In the genomic region with DNA sequence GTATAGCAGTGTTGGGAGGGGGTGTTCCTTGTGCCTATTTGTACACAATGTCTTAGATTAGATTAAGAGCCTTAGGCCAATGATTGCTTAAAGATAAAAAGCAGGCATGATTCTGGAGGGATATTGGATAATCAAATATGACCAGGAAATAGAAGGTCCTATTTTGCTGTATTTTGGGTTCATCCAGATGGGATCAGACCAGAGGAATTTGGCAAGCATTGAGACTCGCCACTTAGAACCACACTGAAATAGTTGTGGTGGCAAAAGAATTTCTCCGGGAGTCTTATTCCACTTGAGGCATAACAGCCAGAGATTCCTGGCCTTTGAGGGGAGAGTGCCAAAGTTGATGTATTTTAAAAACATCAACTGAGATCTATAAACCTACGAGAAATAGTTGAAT, we compare ENCODE assay signal across 9 cellular contexts.
DNase-seq lines count a peak whose midpoint lies in the region; ATAC-seq, FAIRE-seq and TF ChIP-seq lines count a peak whose summit lies in the region.
"Had no signal": no experiment of that assay in that cellular context is flagged by ENCODE, and none has a peak within 500 bp of the region (broad histone marks: within the 10 kb centered on the region; RNA-seq: fewer than 3 reads in every experiment).

No MANE protein-coding gene starts in this region.

- no peak for TF ChIP-seq POLR2A in A549 (IDR thresholded peaks at IDR 0.05; ENCODE audit: low read length)
- TF ChIP-seq POLR2A in GM12891 (IDR thresholded peaks at IDR 0.05; ENCODE audit: low read depth, low read length), result no peak

- POLR2A ChIA-PET in A549 (lab: Yijun Ruan, JAX), result interaction anchor here (1.0 to 1.4 kb wide), 5 partner anchors 45 to 646 kb away, joined by 3 to 6 read pairs (median 4); a partner anchor contains a TSS

- TF ChIP-seq CTCF in A549 (IDR thresholded peaks at IDR 0.05) (no peak), mammary epithelial cell (conservative IDR thresholded peaks at IDR 0.05 in 1 of 2, IDR thresholded peaks at IDR 0.05 in 1 of 2; ENCODE audit: extremely low read depth in 1 of 2, insufficient read depth in 1 of 2, low read depth in 1 of 2, low read length in 2 of 2) (no peak), mesothelial cell of epicardium (IDR thresholded peaks at IDR 0.05; ENCODE audit: unreplicated experiment) (no peak), BE2C (IDR thresholded peaks at IDR 0.05; ENCODE audit: low read depth, low read length) (no peak)

- H3K4me1 Mint-ChIP-seq in mesothelial cell of epicardium, result peaks cover 44% of the 10 kb centered on the region

- intact Hi-C loops in mammary epithelial cell (cut with micrococcal nuclease), result loop anchor here (10.0 kb wide), 1 partner anchor 798 kb away; no protein-coding TSS in a partner anchor

- H3K27ac ChIP-seq in A549 (peak overlapping the region; percentile 88 to 98), mammary epithelial cell (ENCODE audit: insufficient read depth, low read depth, low read length) (peak overlapping the region; percentile 76)

- CTCF ChIA-PET in A549 (lab: Yijun Ruan, JAX) (no interaction called here), mammary epithelial cell (lab: Charles Lee; ENCODE audit: low non-redundant PET) (no interaction called here)

- H3K9ac ChIP-seq in mammary epithelial cell (ENCODE audit: insufficient read depth, low read length), result no peak overlapping the region

- H3K36me3 Mint-ChIP-seq in mesothelial cell of epicardium, result peaks cover 30% of the 10 kb centered on the region

- H3K4me1 ChIP-seq in A549 (peaks cover 61% of the 10 kb centered on the region), mammary epithelial cell (ENCODE audit: insufficient read depth, low read length) (peaks cover 60% of the 10 kb centered on the region), BE2C (no peaks in the 10 kb centered on the region)

- H3K4me2 ChIP-seq in A549, result peak overlapping the region; percentile 25
- peak overlapping the region; percentile 46 for H3K4me2 ChIP-seq in mammary epithelial cell (ENCODE audit: insufficient read depth, low read depth, low read length)

- no peaks in the 10 kb centered on the region for H3K27me3 ChIP-seq in mammary epithelial cell (ENCODE audit: insufficient read depth, low read length)
- no peaks in the 10 kb centered on the region for H3K27me3 ChIP-seq in BE2C

- no peaks in the 10 kb centered on the region for H4K20me1 ChIP-seq in mammary epithelial cell (ENCODE audit: insufficient read depth, low read length)

- H2AFZ ChIP-seq in mammary epithelial cell (ENCODE audit: low read depth, low read length), result peak overlapping the region; percentile 17

- H3K9me3 ChIP-seq in A549 (peaks cover 34% of the 10 kb centered on the region), mammary epithelial cell (replicated peaks; ENCODE audit: insufficient read depth, low read length) (no peaks in the 10 kb centered on the region), BE2C (no peaks in the 10 kb centered on the region)

- H3K4me3 ChIP-seq in A549 (no peak overlapping the region), mammary epithelial cell (replicated peaks in 1 of 3; ENCODE audit: insufficient read depth in 1 of 3, low read depth in 2 of 3, low read length in 3 of 3) (no peak overlapping the region), BE2C (ENCODE audit: low read depth, low read length) (no peak overlapping the region)

- TF ChIP-seq EP300 in A549 (IDR thresholded peaks at IDR 0.05), result peak in 1 of 2 experiments; percentile 82; a peak in 2 of 5 replicates

- TF ChIP-seq RAD21 in A549 (conservative IDR thresholded peaks at IDR 0.05 in 1 of 2, IDR thresholded peaks at IDR 0.05 in 1 of 2), result peak in 1 of 2 experiments; percentile 9; a peak in 1 of 5 replicates

- no peak for FAIRE-seq in A549 (lab: Jason Lieb, UNC)
- no peak for FAIRE-seq in GM12891 (lab: Jason Lieb, UNC)

- H3K9me3 Mint-ChIP-seq in mesothelial cell of epicardium, result peaks cover 35% of the 10 kb centered on the region

- H3K27me3 Mint-ChIP-seq in mesothelial cell of epicardium (ENCODE audit: low read depth), result no peaks in the 10 kb centered on the region

- TSS peak; percentile 96 for BruUV-seq in mammary epithelial cell (replicated peaks; lab: Mats Ljungman, UMichigan)

- 25% methylated on average over 3 of the region's 3 CpGs for WGBS in A549 (ENCODE audit: missing lambda C conversion rate)
- WGBS in mammary epithelial cell (ENCODE audit: low coverage, missing lambda C conversion rate), result 0% methylated on average over 3 of the region's 3 CpGs

- in situ Hi-C loops in mammary epithelial cell (cut with MboI; ENCODE audit: low sequenced_read_pairs in 2 of 2), result no loop called here

- H3K79me2 ChIP-seq in mammary epithelial cell (ENCODE audit: insufficient read depth, low read length), result no peaks in the 10 kb centered on the region

- H3K36me3 ChIP-seq in mammary epithelial cell (ENCODE audit: insufficient read depth, low read length), result no peaks in the 10 kb centered on the region
- no peaks in the 10 kb centered on the region for H3K36me3 ChIP-seq in BE2C

- peak; percentile 52 to 84; a peak in 4 of 6 replicates for ATAC-seq in A549

- peak; percentile 25 to 80 for DNase-seq in A549 (ENCODE audit: low read depth in 1 of 2, low spot score in 1 of 2)
- peak; percentile 93 for DNase-seq in HT1080 (ENCODE audit: low read depth)
- peak; percentile 85 for DNase-seq in mammary epithelial cell
- DNase-seq in mesothelial cell of epicardium (ENCODE audit: low spot score in 2 of 2, unreplicated experiment in 2 of 2), result no peak
- DNase-seq in GM12891 (ENCODE audit: insufficient read length, low spot score), result no peak
- no peak for DNase-seq in NCI-H2029 treated with DMSO at 0.1 percent for 48 hours (lab: John Stamatoyannopoulos, UW)
- DNase-seq in stimulated activated CD4-positive, alpha-beta T cell treated with anti-CD3 and anti-CD28 coated beads, Interleukin-1b, Interleukin-23, amount 100 ng/mL, for 48 hours, result no peak
- no peak for DNase-seq in BE2C
- DNase-seq: C1 segment of cervical spinal cord had no signal

- dilution Hi-C loops in mammary epithelial cell (cut with HindIII; ENCODE audit: low sequenced_read_pairs), result no loop called here

- no peak overlapping the region for H3K4me3 Mint-ChIP-seq in mesothelial cell of epicardium

- H3K27ac Mint-ChIP-seq in mesothelial cell of epicardium, result peak overlapping the region; percentile 83

TF ChIP-seq in A549, 52 proteins besides CTCF, POLR2A, EP300 and RAD21 (continues in another document):
- TF ChIP-seq FOSB (CRISPR knock-in tag; IDR thresholded peaks at IDR 0.05) (no peak), FOSL2 (IDR thresholded peaks at IDR 0.05) (no peak), FOSL2 (CRISPR knock-in tag; IDR thresholded peaks at IDR 0.05) (peak; percentile 22; the same call in 1 of the 2 replicates), ESRRA (IDR thresholded peaks at IDR 0.05; ENCODE audit: borderline replicate concordance, low read length) (no peak), JUN (IDR thresholded peaks at IDR 0.05) (peak in 1 of 2 experiments; percentile 70; a peak in 3 of 5 replicates), GATA3 (IDR thresholded peaks at IDR 0.05; ENCODE audit: borderline replicate concordance) (peak; percentile 78), HEYL (CRISPR knock-in tag; IDR thresholded peaks at IDR 0.05) (no peak), CEBPB (IDR thresholded peaks at IDR 0.05) (peak in 1 of 2 experiments; percentile 64; a peak in 2 of 4 replicates), RARB (CRISPR knock-in tag; IDR thresholded peaks at IDR 0.05) (no peak), CBX8 (IDR thresholded peaks at IDR 0.05) (no peak), TP53 (CRISPR knock-in tag; IDR thresholded peaks at IDR 0.05) (no peak), FOXS1 (CRISPR knock-in tag; IDR thresholded peaks at IDR 0.05) (no peak), CBX2 (IDR thresholded peaks at IDR 0.05; ENCODE audit: borderline replicate concordance, low read depth) (no peak), ZFP36 (IDR thresholded peaks at IDR 0.05; ENCODE audit: borderline replicate concordance, partially characterized antibody) (no peak)
- TF ChIP-seq, protein P1, sequence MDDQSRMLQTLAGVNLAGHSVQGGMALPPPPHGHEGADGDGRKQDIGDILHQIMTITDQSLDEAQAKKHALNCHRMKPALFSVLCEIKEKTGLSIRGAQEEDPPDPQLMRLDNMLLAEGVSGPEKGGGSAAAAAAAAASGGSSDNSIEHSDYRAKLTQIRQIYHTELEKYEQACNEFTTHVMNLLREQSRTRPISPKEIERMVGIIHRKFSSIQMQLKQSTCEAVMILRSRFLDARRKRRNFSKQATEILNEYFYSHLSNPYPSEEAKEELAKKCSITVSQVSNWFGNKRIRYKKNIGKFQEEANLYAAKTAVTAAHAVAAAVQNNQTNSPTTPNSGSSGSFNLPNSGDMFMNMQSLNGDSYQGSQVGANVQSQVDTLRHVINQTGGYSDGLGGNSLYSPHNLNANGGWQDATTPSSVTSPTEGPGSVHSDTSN (IDR thresholded peaks at IDR 0.05), result no peak

TF ChIP-seq in GM12891, 5 proteins besides CTCF, POLR2A, EP300 and RAD21:
- TF ChIP-seq PAX5 (IDR thresholded peaks at IDR 0.05; ENCODE audit: insufficient read depth, low read length, severe bottlenecking) (no peak), POLR2AphosphoS5 (IDR thresholded peaks at IDR 0.05; ENCODE audit: low read depth, low read length) (no peak), TAF1 (IDR thresholded peaks at IDR 0.05; ENCODE audit: low read depth, low read length) (no peak), POU2F2 (IDR thresholded peaks at IDR 0.05; ENCODE audit: low read depth, low read length) (no peak), SPI1 (IDR thresholded peaks at IDR 0.05; ENCODE audit: low read depth, low read length) (no peak)

Comparison
In these comparisons a context has a peak if more than half of its experiments do, and no peak if none do; other contexts are left out.
1. DNase-seq: peak in A549 (2 of 2), HT1080 (single experiment) and mammary epithelial cell (single experiment); none in mesothelial cell of epicardium (0 of 2), GM12891 (single experiment), NCI-H2029 treated with DMSO at 0.1 percent for 48 hours (single experiment), stimulated activated CD4-positive, alpha-beta T cell treated with anti-CD3 and anti-CD28 coated beads, Interleukin-1b, Interleukin-23, amount 100 ng/mL, for 48 hours (single experiment) and BE2C (single experiment).